Comparison of ENCODE assay signal across 1 cellular context in genomic region chr22:23522642-23523251, GRCh38.
TF ChIP-seq lines count a peak whose summit lies in the region.

No MANE protein-coding gene starts in this region.

TF ChIP-seq in HepG2, 621 proteins besides CTCF, POLR2A, EP300 and RAD21 (continued from another document and continues in another):
- TF ChIP-seq TFDP1 (CRISPR knock-in tag; IDR thresholded peaks at IDR 0.05; ENCODE audit: borderline replicate concordance) (no peak), JUND (CRISPR knock-in tag; IDR thresholded peaks at IDR 0.05) (no peak), ZNF530 (CRISPR knock-in tag; IDR thresholded peaks at IDR 0.05; ENCODE audit: low read depth) (no peak), ZNF770 (CRISPR knock-in tag; IDR thresholded peaks at IDR 0.05) (no peak), ZBTB26 (CRISPR knock-in tag; IDR thresholded peaks at IDR 0.05; ENCODE audit: borderline replicate concordance) (no peak), GPBP1L1 (CRISPR knock-in tag; IDR thresholded peaks at IDR 0.05) (no peak), GTF2F1 (IDR thresholded peaks at IDR 0.05; ENCODE audit: low read length) (no peak), KLF12 (CRISPR knock-in tag; IDR thresholded peaks at IDR 0.05; ENCODE audit: borderline replicate concordance) (no peak), ZBTB1 (CRISPR knock-in tag; IDR thresholded peaks at IDR 0.05; ENCODE audit: borderline replicate concordance) (no peak), RBFOX2 (IDR thresholded peaks at IDR 0.05; ENCODE audit: low read depth, low read length) (peak; percentile 50; the same call in 1 of the 2 replicates), THYN1 (CRISPR knock-in tag; IDR thresholded peaks at IDR 0.05; ENCODE audit: borderline replicate concordance, low read depth) (no peak), ZNF616 (CRISPR knock-in tag; IDR thresholded peaks at IDR 0.05; ENCODE audit: low read depth) (no peak), ZNF407 (CRISPR knock-in tag; IDR thresholded peaks at IDR 0.05; ENCODE audit: not compliant biosample characterization) (peak; percentile 91), YEATS2 (CRISPR knock-in tag; IDR thresholded peaks at IDR 0.05; ENCODE audit: borderline replicate concordance) (no peak), ZFP90 (CRISPR knock-in tag; IDR thresholded peaks at IDR 0.05; ENCODE audit: borderline replicate concordance) (no peak), SMARCE1 (IDR thresholded peaks at IDR 0.05; ENCODE audit: borderline replicate concordance) (no peak), ESRRA (CRISPR knock-in tag; IDR thresholded peaks at IDR 0.05; ENCODE audit: low read depth) (no peak), ZNF670 (CRISPR knock-in tag; IDR thresholded peaks at IDR 0.05; ENCODE audit: borderline replicate concordance) (no peak), ZNF740 (CRISPR knock-in tag; IDR thresholded peaks at IDR 0.05) (no peak), ZNF256 (CRISPR knock-in tag; conservative IDR thresholded peaks at IDR 0.05) (no peak), KAT7 (CRISPR knock-in tag; IDR thresholded peaks at IDR 0.05; ENCODE audit: borderline replicate concordance) (no peak), ZNF207 (IDR thresholded peaks at IDR 0.05; ENCODE audit: borderline replicate concordance) (no peak), ZBTB7B (CRISPR knock-in tag; IDR thresholded peaks at IDR 0.05) (0 out of 2 replicates have a peak, but pooled peaks have one; percentile 6), LCORL (IDR thresholded peaks at IDR 0.05) (no peak), LCORL (CRISPR knock-in tag; IDR thresholded peaks at IDR 0.05) (0 out of 2 replicates have a peak, but pooled peaks have one; percentile 24), NKX3-1 (CRISPR knock-in tag; IDR thresholded peaks at IDR 0.05) (no peak), ZFY (CRISPR knock-in tag; IDR thresholded peaks at IDR 0.05) (peak; percentile 24; the same call in 1 of the 2 replicates), ZNF710 (CRISPR knock-in tag; IDR thresholded peaks at IDR 0.05; ENCODE audit: borderline replicate concordance) (no peak), AHR (CRISPR knock-in tag; IDR thresholded peaks at IDR 0.05) (no peak), ZNF431 (CRISPR knock-in tag; IDR thresholded peaks at IDR 0.05; ENCODE audit: borderline replicate concordance, low read depth) (no peak), POLR2AphosphoS5 (IDR thresholded peaks at IDR 0.05; ENCODE audit: low read depth, low read length) (0 out of 2 replicates have a peak, but pooled peaks have one; percentile 10), TAF1 (CRISPR knock-in tag; IDR thresholded peaks at IDR 0.05) (peak; percentile 33; the same call in 1 of the 2 replicates), ZNF652 (CRISPR knock-in tag; IDR thresholded peaks at IDR 0.05; ENCODE audit: borderline replicate concordance, low read depth) (no peak), ZNF772 (CRISPR knock-in tag; IDR thresholded peaks at IDR 0.05) (no peak), ELF1 (CRISPR knock-in tag; IDR thresholded peaks at IDR 0.05) (no peak), ZNF24 (IDR thresholded peaks at IDR 0.05) (no peak), TAF15 (IDR thresholded peaks at IDR 0.05; ENCODE audit: low read depth, low read length, poor library complexity, severe bottlenecking) (no peak), CENPT (CRISPR knock-in tag; IDR thresholded peaks at IDR 0.05; ENCODE audit: low read depth) (no peak)
- TF ChIP-seq, protein P1, sequence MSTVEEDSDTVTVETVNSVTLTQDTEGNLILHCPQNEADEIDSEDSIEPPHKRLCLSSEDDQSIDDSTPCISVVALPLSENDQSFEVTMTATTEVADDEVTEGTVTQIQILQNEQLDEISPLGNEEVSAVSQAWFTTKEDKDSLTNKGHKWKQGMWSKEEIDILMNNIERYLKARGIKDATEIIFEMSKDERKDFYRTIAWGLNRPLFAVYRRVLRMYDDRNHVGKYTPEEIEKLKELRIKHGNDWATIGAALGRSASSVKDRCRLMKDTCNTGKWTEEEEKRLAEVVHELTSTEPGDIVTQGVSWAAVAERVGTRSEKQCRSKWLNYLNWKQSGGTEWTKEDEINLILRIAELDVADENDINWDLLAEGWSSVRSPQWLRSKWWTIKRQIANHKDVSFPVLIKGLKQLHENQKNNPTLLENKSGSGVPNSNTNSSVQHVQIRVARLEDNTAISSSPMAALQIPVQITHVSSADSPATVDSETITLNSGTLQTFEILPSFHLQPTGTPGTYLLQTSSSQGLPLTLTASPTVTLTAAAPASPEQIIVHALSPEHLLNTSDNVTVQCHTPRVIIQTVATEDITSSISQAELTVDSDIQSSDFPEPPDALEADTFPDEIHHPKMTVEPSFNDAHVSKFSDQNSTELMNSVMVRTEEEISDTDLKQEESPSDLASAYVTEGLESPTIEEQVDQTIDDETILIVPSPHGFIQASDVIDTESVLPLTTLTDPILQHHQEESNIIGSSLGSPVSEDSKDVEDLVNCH (CRISPR knock-in tag; IDR thresholded peaks at IDR 0.05) = no peak
- TF ChIP-seq, protein P2, sequence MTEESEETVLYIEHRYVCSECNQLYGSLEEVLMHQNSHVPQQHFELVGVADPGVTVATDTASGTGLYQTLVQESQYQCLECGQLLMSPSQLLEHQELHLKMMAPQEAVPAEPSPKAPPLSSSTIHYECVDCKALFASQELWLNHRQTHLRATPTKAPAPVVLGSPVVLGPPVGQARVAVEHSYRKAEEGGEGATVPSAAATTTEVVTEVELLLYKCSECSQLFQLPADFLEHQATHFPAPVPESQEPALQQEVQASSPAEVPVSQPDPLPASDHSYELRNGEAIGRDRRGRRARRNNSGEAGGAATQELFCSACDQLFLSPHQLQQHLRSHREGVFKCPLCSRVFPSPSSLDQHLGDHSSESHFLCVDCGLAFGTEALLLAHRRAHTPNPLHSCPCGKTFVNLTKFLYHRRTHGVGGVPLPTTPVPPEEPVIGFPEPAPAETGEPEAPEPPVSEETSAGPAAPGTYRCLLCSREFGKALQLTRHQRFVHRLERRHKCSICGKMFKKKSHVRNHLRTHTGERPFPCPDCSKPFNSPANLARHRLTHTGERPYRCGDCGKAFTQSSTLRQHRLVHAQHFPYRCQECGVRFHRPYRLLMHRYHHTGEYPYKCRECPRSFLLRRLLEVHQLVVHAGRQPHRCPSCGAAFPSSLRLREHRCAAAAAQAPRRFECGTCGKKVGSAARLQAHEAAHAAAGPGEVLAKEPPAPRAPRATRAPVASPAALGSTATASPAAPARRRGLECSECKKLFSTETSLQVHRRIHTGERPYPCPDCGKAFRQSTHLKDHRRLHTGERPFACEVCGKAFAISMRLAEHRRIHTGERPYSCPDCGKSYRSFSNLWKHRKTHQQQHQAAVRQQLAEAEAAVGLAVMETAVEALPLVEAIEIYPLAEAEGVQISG (CRISPR knock-in tag; IDR thresholded peaks at IDR 0.05) = 0 out of 2 replicates have a peak, but pooled peaks have one; percentile 14
